Comparison of ENCODE assay signal across 8 cellular contexts in genomic region chr2:159615187-159615935, GRCh38. TPM values are rescaled to one million over a fixed set of nuclear protein-coding genes. Genes with fewer than 3 reads are reported as not detected.
A peak's percentile ranks its signal among the peaks of the same experiment; 100 is the strongest.
DNase-seq lines count a peak whose midpoint lies in the region; ATAC-seq lines count a peak whose summit lies in the region.

No MANE protein-coding gene starts in this region.

- no peaks in the 10 kb centered on the region for H3K36me3 ChIP-seq in BLaER1

- ATAC-seq in HG03342 (IDR thresholded peaks at IDR 0.05; ENCODE audit: unreplicated experiment), result peak; percentile 63

- H3K9ac ChIP-seq in BLaER1, result peak overlapping the region; percentile 94

- peak overlapping the region; percentile 97 for H3K27ac ChIP-seq in BLaER1

- peaks cover under 1% of the 10 kb centered on the region; the same call in 1 of the 2 replicates for H4K20me1 ChIP-seq in BLaER1

- peaks cover 27% of the 10 kb centered on the region for H3K4me1 ChIP-seq in BLaER1

- no peaks in the 10 kb centered on the region for H3K9me3 ChIP-seq in BLaER1

- peak overlapping the region; percentile 85 for H3K4me3 ChIP-seq in BLaER1

- peak overlapping the region; percentile 81 for H3K4me2 ChIP-seq in BLaER1

- DNase-seq in GM19238 (ENCODE audit: insufficient read length, low spot score) (peak; percentile 35), NCI-H460 (ENCODE audit: extremely low read depth, low read depth) (peak; percentile 93), dermis blood vessel endothelial cell (peak; percentile 96), left kidney (ENCODE audit: low read depth, low spot score) (peak; percentile 98)
- DNase-seq in activated CD4-positive, alpha-beta T cell treated with anti-CD3 and anti-CD28 coated beads for 4 hours, result peak; percentile 40 to 41
- DNase-seq in stimulated activated CD4-positive, alpha-beta T cell treated with anti-CD3 and anti-CD28 coated beads, Interleukin-2, amount 100 ng/mL, for 24 hours, result peak; percentile 35 to 45

- H3K27me3 ChIP-seq in BLaER1, result no peaks in the 10 kb centered on the region

RNA-seq across cellular contexts. Expression of gene BAZ2B, which starts 1.0 kb away (rescaled TPM):
- total RNA-seq in NCI-H460 (2014; rRNA removed; shearing (Covaris generic)), result 29.5 and 41.5 TPM in 2 replicates
- 25.3 and 30.9 TPM in 2 replicates for polyA plus RNA-seq in NCI-H460 (2014; cell fraction: nucleus; rRNA removed)
- 132 and 133 TPM in 2 replicates for total RNA-seq in dermis blood vessel endothelial cell

Comparison
In these comparisons a context has a peak if more than half of its experiments do, and no peak if none do; other contexts are left out.
1. Peak in every context shown above with its lines: DNase-seq, ATAC-seq, H3K4me3 ChIP-seq and H3K27ac ChIP-seq.
2. DNase-seq: peak in every context shown above with its lines; median percentile 98 in left kidney; 96 in dermis blood vessel endothelial cell; 93 in NCI-H460; 40 in activated CD4-positive, alpha-beta T cell treated with anti-CD3 and anti-CD28 coated beads for 4 hours; 40 in stimulated activated CD4-positive, alpha-beta T cell treated with anti-CD3 and anti-CD28 coated beads, Interleukin-2, amount 100 ng/mL, for 24 hours; 35 in GM19238.